Comparison of ENCODE assay signal across 20 cellular contexts in genomic region chr18:77197073-77197472, GRCh38. TPM values are rescaled to one million over a fixed set of nuclear protein-coding genes. Genes with fewer than 3 reads are reported as not detected.
DNase-seq lines count a peak whose midpoint lies in the region; ATAC-seq, FAIRE-seq and TF ChIP-seq lines count a peak whose summit lies in the region.
"Had no signal": no experiment of that assay in that cellular context is flagged by ENCODE, and none has a peak within 500 bp of the region (broad histone marks: within the 10 kb centered on the region; RNA-seq: fewer than 3 reads in every experiment).

No MANE protein-coding gene starts in this region.

- H3K4me3 ChIP-seq in BJ (ENCODE audit: low read depth, low read length) (no peak overlapping the region), GM12875 (ENCODE audit: low read depth, low read length) (no peak overlapping the region), OCI-LY1 (ENCODE audit: low read depth, low read length, poor library complexity, severe bottlenecking) (no peak overlapping the region), epithelial cell of proximal tubule (ENCODE audit: low read depth, low read length) (no peak overlapping the region)
- H3K4me3 ChIP-seq: esophagus muscularis mucosa, heart right ventricle, skin epidermis had no signal

- H3K36me3 ChIP-seq in BJ (ENCODE audit: control insufficient read depth, insufficient read depth, low read length) = no peaks in the 10 kb centered on the region
- no peaks in the 10 kb centered on the region; the same call in 1 of the 2 replicates for H3K36me3 ChIP-seq in OCI-LY1 (ENCODE audit: insufficient read depth, low read length)
- H3K36me3 ChIP-seq: esophagus muscularis mucosa, heart right ventricle had no signal

- FAIRE-seq in urothelium cell line (lab: Jason Lieb, UNC) = no peak
- FAIRE-seq: keratinocyte had no signal

- H3K9me2 ChIP-seq in OCI-LY1 (ENCODE audit: low read depth, low read length) = no peaks in the 10 kb centered on the region

- POLR2A ChIA-PET in BJ (lab: Charles Lee) = no interaction called here

- H3K27ac ChIP-seq in OCI-LY1 (ENCODE audit: low read depth, low read length, poor library complexity, severe bottlenecking) = no peak overlapping the region
- H3K27ac ChIP-seq: esophagus muscularis mucosa, heart right ventricle, skin epidermis had no signal

- no peak for ATAC-seq in HG03571 (IDR thresholded peaks at IDR 0.05; ENCODE audit: unreplicated experiment)
- ATAC-seq: activated T-cell treated with anti-CD3 and anti-CD28 coated beads, Interleukin-2, amount 50 U/mL, for 72 hours; heart right ventricle; naive thymus-derived CD8-positive, alpha-beta T cell had no signal

- no peaks in the 10 kb centered on the region for H4K20me1 ChIP-seq in OCI-LY1 (ENCODE audit: insufficient read depth, low read length)

- H3K79me2 ChIP-seq in OCI-LY1 (ENCODE audit: insufficient read depth, low read length) = no peaks in the 10 kb centered on the region

- peaks cover 8% of the 10 kb centered on the region for H3K9me3 ChIP-seq in OCI-LY1 (ENCODE audit: low read length)
- H3K9me3 ChIP-seq: esophagus muscularis mucosa had no signal

- TF ChIP-seq CTCF in BJ (IDR thresholded peaks at IDR 0.05; ENCODE audit: insufficient read depth, low read depth, low read length) (peak; percentile 23; the same call in 1 of the 2 replicates), GM12875 (IDR thresholded peaks at IDR 0.05; ENCODE audit: borderline replicate concordance, insufficient read depth, low read depth, low read length) (peak; percentile 36; the same call in 1 of the 2 replicates), OCI-LY1 (IDR thresholded peaks at IDR 0.05; ENCODE audit: low read length) (peak; percentile 54; the same call in 1 of the 2 replicates), epithelial cell of proximal tubule (conservative IDR thresholded peaks at IDR 0.05; ENCODE audit: low read depth, low read length) (peak; percentile 16)

- H3K4me2 ChIP-seq in OCI-LY1 (ENCODE audit: low read length) = no peak overlapping the region

- H3F3A ChIP-seq in OCI-LY1 (ENCODE audit: insufficient read depth, low read length) = no peaks in the 10 kb centered on the region

- no peak overlapping the region for H3K9ac ChIP-seq in OCI-LY1 (ENCODE audit: low read length)

- CTCF ChIA-PET in BJ (lab: Yijun Ruan, JAX) = interaction anchor here (4.2 kb wide), 1 partner anchor 197 kb away, joined by 21 read pairs; no protein-coding TSS in a partner anchor

- H2AFZ ChIP-seq in OCI-LY1 (ENCODE audit: low read length) = no peak overlapping the region

- H3K4me1 ChIP-seq in OCI-LY1 (ENCODE audit: insufficient read depth, low read length, severe bottlenecking) = no peaks in the 10 kb centered on the region
- H3K4me1 ChIP-seq: esophagus muscularis mucosa, heart right ventricle had no signal

- DNase-seq in BJ (ENCODE audit: low read depth) = no peak
- no peak for DNase-seq in epithelial cell of proximal tubule (ENCODE audit: low read depth)
- DNase-seq in urothelium cell line (ENCODE audit: low spot score) = no peak
- no peak for DNase-seq in AG08395 (ENCODE audit: low spot score)
- DNase-seq in NCI-H187 treated with DMSO at 0.1 percent for 48 hours (lab: John Stamatoyannopoulos, UW) = no peak
- DNase-seq: activated T-cell treated with anti-CD3 and anti-CD28 coated beads, Interleukin-2, amount 50 U/mL, for 72 hours; heart right ventricle; MV-4-11; naive thymus-derived CD8-positive, alpha-beta T cell; NCI-H82; posterior cingulate gyrus; stimulated activated CD4-positive, alpha-beta T cell treated with anti-CD3 and anti-CD28 coated beads, Interleukin-4, amount 100 ng/mL, for 1 hour had no signal

- H3K27me3 ChIP-seq in BJ (ENCODE audit: control insufficient read depth, insufficient read depth, low read length) (peaks cover 2% of the 10 kb centered on the region; the same call in 1 of the 2 replicates), OCI-LY1 (ENCODE audit: insufficient read depth, low read length) (no peaks in the 10 kb centered on the region; the same call in 1 of the 2 replicates)

RNA-seq across cellular contexts. Expression of gene GALR1, which starts 52.6 kb away (rescaled TPM):
- polyA plus RNA-seq in BJ (2011; rRNA removed) = not detected in 2 replicates
- not detected in 2 replicates for polyA minus RNA-seq in BJ (2011; rRNA and poly(A)+ RNA removed)
- not detected in 2 replicates for total RNA-seq in epithelial cell of proximal tubule
- total RNA-seq: activated T-cell treated with anti-CD3 and anti-CD28 coated beads, Interleukin-2, amount 50 U/mL, for 72 hours; dermis microvascular lymphatic vessel endothelial cell; naive thymus-derived CD8-positive, alpha-beta T cell; RPMI7951 had no signal
- polyA plus RNA-seq: keratinocyte; naive thymus-derived CD8-positive, alpha-beta T cell had no signal
